ENCODE assay signal across 8 cellular contexts in genomic region chr7:72829964-72830354, GRCh38. TPM values are rescaled to one million over a fixed set of nuclear protein-coding genes. Genes with fewer than 3 reads are reported as not detected.
DNase-seq lines count a peak whose midpoint lies in the region; ATAC-seq and TF ChIP-seq lines count a peak whose summit lies in the region.
"Not testable (repeated sequence)": the region's sequence is repeated elsewhere in the genome, so short reads cannot be mapped to it uniquely, and the experiment has no call there.

No MANE protein-coding gene starts in this region.

- not testable (repeated sequence) for TF ChIP-seq EP300 in gastroesophageal sphincter (IDR thresholded peaks at IDR 0.05)

- H3K27me3 ChIP-seq in gastroesophageal sphincter, result not testable (repeated sequence)

- not testable (repeated sequence) for H3K9me3 ChIP-seq in gastroesophageal sphincter

- H3K9me3 Mint-ChIP-seq in activated naive CD8-positive, alpha-beta T cell treated with anti-CD3 and anti-CD28 coated beads for 36 hours; natural killer cell treated with Interleukin-12 subunit alpha and Interleukin-12 subunit beta and Interleukin-15 and Interleukin-18, amount 100 ng/mL, for 72 hours: not testable (repeated sequence)

- H3K4me1 ChIP-seq in gastroesophageal sphincter, result peaks cover 6 to 38% (median 17%) of the 10 kb centered on the region in 3 donors

- ATAC-seq in gastroesophageal sphincter, result peak; percentile 69
- ATAC-seq in natural killer cell treated with Interleukin-12 subunit alpha and Interleukin-12 subunit beta and Interleukin-15 and Interleukin-18, amount 100 ng/mL, for 72 hours, result peak in 1 of 2 donors; percentile 36

- H3K36me3 ChIP-seq in gastroesophageal sphincter, result peaks cover 0 to 41% of the 10 kb centered on the region in 2 donors

- not testable (repeated sequence) for H3K27me3 Mint-ChIP-seq in activated naive CD8-positive, alpha-beta T cell treated with anti-CD3 and anti-CD28 coated beads for 36 hours; natural killer cell treated with Interleukin-12 subunit alpha and Interleukin-12 subunit beta and Interleukin-15 and Interleukin-18, amount 100 ng/mL, for 72 hours

- 0% methylated on average over 4 to 5 of the region's 8 CpGs for WGBS in gastroesophageal sphincter (ENCODE audit: low coverage in 1 of 2), 2 donors

- DNase-seq in ELR (ENCODE audit: low read depth) (peak; percentile 81), HCEC 1CT (peak; percentile 80), NAMALWA (ENCODE audit: low spot score) (peak; percentile 83), SW 1271 (lab: John Stamatoyannopoulos, UW) (peak; percentile 54 to 83), stromal cell of bone marrow (ENCODE audit: low read depth) (peak; percentile 69)
- DNase-seq in activated naive CD8-positive, alpha-beta T cell treated with anti-CD3 and anti-CD28 coated beads for 36 hours, result peak; percentile 31
- not testable (repeated sequence) for DNase-seq in natural killer cell treated with Interleukin-12 subunit alpha and Interleukin-12 subunit beta and Interleukin-15 and Interleukin-18, amount 100 ng/mL, for 72 hours (ENCODE audit: low spot score)

- peak overlapping the region; percentile 93 for H3K4me3 Mint-ChIP-seq in activated naive CD8-positive, alpha-beta T cell treated with anti-CD3 and anti-CD28 coated beads for 36 hours
- H3K4me3 Mint-ChIP-seq in natural killer cell treated with Interleukin-12 subunit alpha and Interleukin-12 subunit beta and Interleukin-15 and Interleukin-18, amount 100 ng/mL, for 72 hours, result peak overlapping the region; percentile 95

- peak; percentile 48 to 56 for TF ChIP-seq POLR2A in gastroesophageal sphincter (IDR thresholded peaks at IDR 0.05)

- H3K4me1 Mint-ChIP-seq in activated naive CD8-positive, alpha-beta T cell treated with anti-CD3 and anti-CD28 coated beads for 36 hours, result peaks cover 36% of the 10 kb centered on the region
- peaks cover 19 to 29% of the 10 kb centered on the region in 2 donors for H3K4me1 Mint-ChIP-seq in natural killer cell treated with Interleukin-12 subunit alpha and Interleukin-12 subunit beta and Interleukin-15 and Interleukin-18, amount 100 ng/mL, for 72 hours (ENCODE audit: low read depth in 2 of 2)

- peak overlapping the region; percentile 94 for H3K27ac Mint-ChIP-seq in activated naive CD8-positive, alpha-beta T cell treated with anti-CD3 and anti-CD28 coated beads for 36 hours
- peak overlapping the region; percentile 87 to 91 for H3K27ac Mint-ChIP-seq in natural killer cell treated with Interleukin-12 subunit alpha and Interleukin-12 subunit beta and Interleukin-15 and Interleukin-18, amount 100 ng/mL, for 72 hours

- H3K27ac ChIP-seq in gastroesophageal sphincter, result peak overlapping the region; percentile 95 to 99 (median 98)

- H3K36me3 Mint-ChIP-seq in activated naive CD8-positive, alpha-beta T cell treated with anti-CD3 and anti-CD28 coated beads for 36 hours, result peaks cover 22% of the 10 kb centered on the region
- peaks cover 19% of the 10 kb centered on the region for H3K36me3 Mint-ChIP-seq in natural killer cell treated with Interleukin-12 subunit alpha and Interleukin-12 subunit beta and Interleukin-15 and Interleukin-18, amount 100 ng/mL, for 72 hours

- peak overlapping the region; percentile 60 to 73 for H3K4me3 ChIP-seq in gastroesophageal sphincter

- TF ChIP-seq CTCF in gastroesophageal sphincter (IDR thresholded peaks at IDR 0.05), result peak in 3 of 4 experiments; percentile 15 to 43 (median 15)

RNA-seq across cellular contexts. Expression of gene TYW1B, which starts 2.0 kb away (rescaled TPM):
- 1 to 10 TPM; 3.7 to 3.8 TPM for total RNA-seq in activated naive CD8-positive, alpha-beta T cell treated with anti-CD3 and anti-CD28 coated beads for 36 hours
- 1 to 10 TPM; 1.7 to 4.5 (median 3.2) TPM for total RNA-seq in gastroesophageal sphincter
- 10 to 100 TPM in 1 of 2 donors, 1 to 10 TPM in 1; 7.5 to 12.4 TPM for total RNA-seq in natural killer cell treated with Interleukin-12 subunit alpha and Interleukin-12 subunit beta and Interleukin-15 and Interleukin-18, amount 100 ng/mL, for 72 hours
